1 cellular context compared by ENCODE assay signal in the genomic region with DNA sequence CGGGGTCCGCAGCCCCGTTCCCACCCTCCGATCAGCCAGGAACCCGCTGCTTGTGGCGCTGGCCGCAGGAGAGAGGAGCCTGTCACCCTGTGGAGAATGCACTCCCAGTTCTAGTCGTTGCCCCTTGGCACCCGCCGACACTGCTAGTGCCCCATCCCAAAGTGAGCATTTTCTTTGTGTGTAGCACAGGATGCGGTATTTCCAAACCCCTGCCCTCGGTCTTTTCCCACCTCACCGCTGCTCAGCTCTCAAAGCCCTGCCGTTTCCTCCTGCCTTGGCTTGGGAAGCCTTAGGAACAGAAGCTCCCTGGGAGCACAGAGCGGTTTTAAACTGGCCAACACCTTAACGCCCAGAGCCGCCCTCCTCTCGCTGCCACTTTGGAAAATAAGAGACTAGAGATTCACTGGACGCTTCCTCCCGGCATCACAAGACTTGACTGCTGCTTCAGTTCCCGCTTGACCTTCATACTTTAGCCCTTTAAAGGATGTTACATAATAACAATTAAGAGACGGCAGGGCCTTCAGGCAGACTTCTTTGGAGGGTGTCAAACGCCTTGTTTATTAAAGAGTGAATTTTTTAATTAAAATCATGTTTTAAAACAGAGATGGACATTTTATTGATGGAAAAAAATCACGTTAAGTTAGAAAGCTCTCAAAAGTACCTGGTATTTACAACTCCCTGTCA.
TF ChIP-seq lines count a peak whose summit lies in the region.

No MANE protein-coding gene starts in this region.

TF ChIP-seq in SK-N-SH, 30 proteins besides CTCF, POLR2A, EP300 and RAD21 (continued from another document):
- TF ChIP-seq, protein P1, sequence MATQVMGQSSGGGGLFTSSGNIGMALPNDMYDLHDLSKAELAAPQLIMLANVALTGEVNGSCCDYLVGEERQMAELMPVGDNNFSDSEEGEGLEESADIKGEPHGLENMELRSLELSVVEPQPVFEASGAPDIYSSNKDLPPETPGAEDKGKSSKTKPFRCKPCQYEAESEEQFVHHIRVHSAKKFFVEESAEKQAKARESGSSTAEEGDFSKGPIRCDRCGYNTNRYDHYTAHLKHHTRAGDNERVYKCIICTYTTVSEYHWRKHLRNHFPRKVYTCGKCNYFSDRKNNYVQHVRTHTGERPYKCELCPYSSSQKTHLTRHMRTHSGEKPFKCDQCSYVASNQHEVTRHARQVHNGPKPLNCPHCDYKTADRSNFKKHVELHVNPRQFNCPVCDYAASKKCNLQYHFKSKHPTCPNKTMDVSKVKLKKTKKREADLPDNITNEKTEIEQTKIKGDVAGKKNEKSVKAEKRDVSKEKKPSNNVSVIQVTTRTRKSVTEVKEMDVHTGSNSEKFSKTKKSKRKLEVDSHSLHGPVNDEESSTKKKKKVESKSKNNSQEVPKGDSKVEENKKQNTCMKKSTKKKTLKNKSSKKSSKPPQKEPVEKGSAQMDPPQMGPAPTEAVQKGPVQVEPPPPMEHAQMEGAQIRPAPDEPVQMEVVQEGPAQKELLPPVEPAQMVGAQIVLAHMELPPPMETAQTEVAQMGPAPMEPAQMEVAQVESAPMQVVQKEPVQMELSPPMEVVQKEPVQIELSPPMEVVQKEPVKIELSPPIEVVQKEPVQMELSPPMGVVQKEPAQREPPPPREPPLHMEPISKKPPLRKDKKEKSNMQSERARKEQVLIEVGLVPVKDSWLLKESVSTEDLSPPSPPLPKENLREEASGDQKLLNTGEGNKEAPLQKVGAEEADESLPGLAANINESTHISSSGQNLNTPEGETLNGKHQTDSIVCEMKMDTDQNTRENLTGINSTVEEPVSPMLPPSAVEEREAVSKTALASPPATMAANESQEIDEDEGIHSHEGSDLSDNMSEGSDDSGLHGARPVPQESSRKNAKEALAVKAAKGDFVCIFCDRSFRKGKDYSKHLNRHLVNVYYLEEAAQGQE (IDR thresholded peaks at IDR 0.05; ENCODE audit: low read depth, low read length): no peak
- TF ChIP-seq SMC3 (IDR thresholded peaks at IDR 0.05; ENCODE audit: low read depth, low read length) (no peak), GATA2 (CRISPR knock-in tag; IDR thresholded peaks at IDR 0.05) (no peak), RFX5 (IDR thresholded peaks at IDR 0.05; ENCODE audit: low read length) (no peak), RXRA (IDR thresholded peaks at IDR 0.05; ENCODE audit: borderline replicate concordance, low read depth) (no peak), FOXM1 (IDR thresholded peaks at IDR 0.05; ENCODE audit: low read depth) (no peak), NFIC (IDR thresholded peaks at IDR 0.05; ENCODE audit: borderline replicate concordance) (no peak), RCOR1 (IDR thresholded peaks at IDR 0.05; ENCODE audit: low read length) (no peak), FOXJ3 (CRISPR knock-in tag; IDR thresholded peaks at IDR 0.05) (no peak)
- TF ChIP-seq, protein P2, sequence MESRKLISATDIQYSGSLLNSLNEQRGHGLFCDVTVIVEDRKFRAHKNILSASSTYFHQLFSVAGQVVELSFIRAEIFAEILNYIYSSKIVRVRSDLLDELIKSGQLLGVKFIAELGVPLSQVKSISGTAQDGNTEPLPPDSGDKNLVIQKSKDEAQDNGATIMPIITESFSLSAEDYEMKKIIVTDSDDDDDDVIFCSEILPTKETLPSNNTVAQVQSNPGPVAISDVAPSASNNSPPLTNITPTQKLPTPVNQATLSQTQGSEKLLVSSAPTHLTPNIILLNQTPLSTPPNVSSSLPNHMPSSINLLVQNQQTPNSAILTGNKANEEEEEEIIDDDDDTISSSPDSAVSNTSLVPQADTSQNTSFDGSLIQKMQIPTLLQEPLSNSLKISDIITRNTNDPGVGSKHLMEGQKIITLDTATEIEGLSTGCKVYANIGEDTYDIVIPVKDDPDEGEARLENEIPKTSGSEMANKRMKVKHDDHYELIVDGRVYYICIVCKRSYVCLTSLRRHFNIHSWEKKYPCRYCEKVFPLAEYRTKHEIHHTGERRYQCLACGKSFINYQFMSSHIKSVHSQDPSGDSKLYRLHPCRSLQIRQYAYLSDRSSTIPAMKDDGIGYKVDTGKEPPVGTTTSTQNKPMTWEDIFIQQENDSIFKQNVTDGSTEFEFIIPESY (IDR thresholded peaks at IDR 0.05; ENCODE audit: borderline replicate concordance, low read depth): no peak
- TF ChIP-seq, protein P3, sequence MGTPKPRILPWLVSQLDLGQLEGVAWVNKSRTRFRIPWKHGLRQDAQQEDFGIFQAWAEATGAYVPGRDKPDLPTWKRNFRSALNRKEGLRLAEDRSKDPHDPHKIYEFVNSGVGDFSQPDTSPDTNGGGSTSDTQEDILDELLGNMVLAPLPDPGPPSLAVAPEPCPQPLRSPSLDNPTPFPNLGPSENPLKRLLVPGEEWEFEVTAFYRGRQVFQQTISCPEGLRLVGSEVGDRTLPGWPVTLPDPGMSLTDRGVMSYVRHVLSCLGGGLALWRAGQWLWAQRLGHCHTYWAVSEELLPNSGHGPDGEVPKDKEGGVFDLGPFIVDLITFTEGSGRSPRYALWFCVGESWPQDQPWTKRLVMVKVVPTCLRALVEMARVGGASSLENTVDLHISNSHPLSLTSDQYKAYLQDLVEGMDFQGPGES (IDR thresholded peaks at IDR 0.05; ENCODE audit: low read depth, low read length): no peak
